ENCODE assay signal across 12 cellular contexts in genomic region chr2:190097115-190097514, GRCh38. TPM values are rescaled to one million over a fixed set of nuclear protein-coding genes. Genes with fewer than 3 reads are reported as not detected.
"Had no signal": no experiment of that assay in that cellular context is flagged by ENCODE, and none has a peak within 500 bp of the region (broad histone marks: within the 10 kb centered on the region; RNA-seq: fewer than 3 reads in every experiment).

No MANE protein-coding gene starts in this region.

- H2AFZ ChIP-seq: GM23248, GM23338 had no signal

- H3K4me3 ChIP-seq: GM23248, GM23338, HAP-1 had no signal

- H3K36me3 ChIP-seq: HAP-1 had no signal

- H3K9ac ChIP-seq: GM23248 had no signal

- H3K4me2 ChIP-seq: GM23338 had no signal

- H3K4me1 ChIP-seq: HAP-1 had no signal

- H3K9me3 ChIP-seq: HAP-1 had no signal

- ATAC-seq: GM23338, HCT116 had no signal

- FAIRE-seq: H1, H54 had no signal

- H3K27ac ChIP-seq: GM23248 had no signal

- DNase-seq: GM23248, GOT3, H7, H9, HCEC 1CT, HFFc6 had no signal

RNA-seq across cellular contexts. Expression of gene MSTN, which starts 34.6 kb away (rescaled TPM):
- total RNA-seq: H1, H4, H7, H9, HFFc6 had no signal
- polyA plus RNA-seq: GM23338, H1 had no signal
